8 cellular contexts compared by ENCODE assay signal in the genomic region with DNA sequence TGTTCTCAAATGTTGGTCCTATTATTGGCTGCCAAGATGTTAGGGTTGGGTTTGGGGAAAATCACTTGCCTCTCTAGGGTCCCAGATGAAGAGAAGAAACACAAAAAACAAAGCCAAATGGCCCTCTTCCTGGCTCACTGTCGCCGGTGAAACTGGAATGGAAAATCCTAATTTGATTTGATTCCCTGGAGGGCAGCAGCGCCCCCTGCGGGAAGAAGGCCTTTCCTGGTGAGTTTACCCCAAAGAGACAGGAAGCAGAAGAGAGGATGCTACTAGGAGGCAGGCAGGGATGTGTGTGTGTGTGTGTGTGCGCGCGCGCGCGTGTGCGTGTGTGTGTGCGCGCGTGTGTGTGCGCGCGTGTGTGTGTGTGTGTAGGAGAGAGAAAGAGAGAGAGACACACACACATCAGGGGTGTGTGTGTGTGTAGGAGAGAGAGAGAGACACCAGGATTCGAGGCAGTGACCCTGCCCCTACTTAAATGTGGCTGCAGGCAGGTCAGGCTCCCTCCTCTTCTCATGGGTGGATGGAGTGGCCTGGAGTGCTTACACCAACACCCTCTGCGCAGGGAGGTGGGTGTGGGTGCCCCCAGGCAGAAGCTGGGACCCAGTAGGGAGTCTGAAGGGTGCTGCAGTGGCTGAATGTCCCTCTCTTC. TPM values are rescaled to one million over a fixed set of nuclear protein-coding genes. Genes with fewer than 3 reads are reported as not detected.
DNase-seq lines count a peak whose midpoint lies in the region; ATAC-seq lines count a peak whose summit lies in the region.

No MANE protein-coding gene starts in this region.

- peaks cover 13% of the 10 kb centered on the region for H3K27me3 Mint-ChIP-seq in activated CD4-positive, alpha-beta memory T cell treated with anti-CD3 and anti-CD28 coated beads, Interleukin-2, amount 10 ng/mL, durations not matched to agents 7 days and 5 days
- H3K27me3 Mint-ChIP-seq in memory B cell = no peaks in the 10 kb centered on the region

- peak overlapping the region; percentile 3 for H3K27ac Mint-ChIP-seq in activated CD4-positive, alpha-beta memory T cell treated with anti-CD3 and anti-CD28 coated beads, Interleukin-2, amount 10 ng/mL, durations not matched to agents 7 days and 5 days
- peak overlapping the region; percentile 4 for H3K27ac Mint-ChIP-seq in memory B cell

- H3K4me1 Mint-ChIP-seq in activated CD4-positive, alpha-beta memory T cell treated with anti-CD3 and anti-CD28 coated beads, Interleukin-2, amount 10 ng/mL, durations not matched to agents 7 days and 5 days = peaks cover 37% of the 10 kb centered on the region
- H3K4me1 Mint-ChIP-seq in memory B cell = peaks cover 18% of the 10 kb centered on the region

- ATAC-seq in memory B cell (ENCODE audit: low read depth) = peak; percentile 66
- ATAC-seq in GM21529 (IDR thresholded peaks at IDR 0.05; ENCODE audit: unreplicated experiment) = no peak

- H3K9me3 Mint-ChIP-seq in activated CD4-positive, alpha-beta memory T cell treated with anti-CD3 and anti-CD28 coated beads, Interleukin-2, amount 10 ng/mL, durations not matched to agents 7 days and 5 days = no peaks in the 10 kb centered on the region
- no peaks in the 10 kb centered on the region for H3K9me3 Mint-ChIP-seq in memory B cell

- POLR2A ChIA-PET in activated CD4-positive, alpha-beta memory T cell treated with anti-CD3 and anti-CD28 coated beads, Interleukin-2, amount 10 ng/mL, durations not matched to agents 7 days and 5 days (lab: Charles Lee) = interaction anchor here (1.2 kb wide), 1 partner anchor 121 kb away, joined by 5 read pairs; no protein-coding TSS in a partner anchor

- peaks cover 2% of the 10 kb centered on the region for H3K36me3 Mint-ChIP-seq in activated CD4-positive, alpha-beta memory T cell treated with anti-CD3 and anti-CD28 coated beads, Interleukin-2, amount 10 ng/mL, durations not matched to agents 7 days and 5 days (ENCODE audit: low read depth)
- no peaks in the 10 kb centered on the region for H3K36me3 Mint-ChIP-seq in memory B cell

- CTCF ChIA-PET in activated CD4-positive, alpha-beta memory T cell treated with anti-CD3 and anti-CD28 coated beads, Interleukin-2, amount 10 ng/mL, durations not matched to agents 7 days and 5 days (lab: Charles Lee) = interaction anchor here (1.1 to 5.2 kb wide), 8 partner anchors 11 to 191 kb away, joined by 3 to 52 read pairs (median 4); no protein-coding TSS in a partner anchor

- peak overlapping the region; percentile 57 for H3K4me3 Mint-ChIP-seq in activated CD4-positive, alpha-beta memory T cell treated with anti-CD3 and anti-CD28 coated beads, Interleukin-2, amount 10 ng/mL, durations not matched to agents 7 days and 5 days
- peak overlapping the region; percentile 2 for H3K4me3 Mint-ChIP-seq in memory B cell

- DNase-seq in Ammon's horn (ENCODE audit: low spot score) (peak; percentile 80), HS-27A (ENCODE audit: low read depth) (peak; percentile 61), NCI-H82 (lab: John Stamatoyannopoulos, UW) (peak; percentile 91), ecto neural progenitor cell (ENCODE audit: low spot score) (peak; percentile 90), memory B cell (ENCODE audit: low spot score in 2 of 2) (peak; percentile 49 to 53)
- peak; percentile 84 for DNase-seq in activated CD4-positive, alpha-beta memory T cell treated with anti-CD3 and anti-CD28 coated beads, Interleukin-2, amount 10 ng/mL, durations not matched to agents 7 days and 5 days
- DNase-seq in stimulated activated CD8-positive, alpha-beta memory T cell treated with anti-CD3 and anti-CD28 coated beads, Interleukin-15, amount 100 ng/mL, for 4 hours (ENCODE audit: low read depth in 2 of 2) = peak; percentile 49 to 68

RNA-seq across cellular contexts. Expression of a gene that starts 3.1 kb away (rescaled TPM):
- total RNA-seq in activated CD4-positive, alpha-beta memory T cell treated with anti-CD3 and anti-CD28 coated beads, Interleukin-2, amount 10 ng/mL, durations not matched to agents 7 days and 5 days = 1 to 10 TPM; 5.9 to 6.0 TPM

RNA-seq across cellular contexts. Expression of a gene that starts 22.8 kb away (rescaled TPM):
- total RNA-seq in activated CD4-positive, alpha-beta memory T cell treated with anti-CD3 and anti-CD28 coated beads, Interleukin-2, amount 10 ng/mL, durations not matched to agents 7 days and 5 days = 10 to 100 TPM; 36.6 to 37.7 TPM
